Comparison of ENCODE assay signal across 8 cellular contexts in the genomic region with DNA sequence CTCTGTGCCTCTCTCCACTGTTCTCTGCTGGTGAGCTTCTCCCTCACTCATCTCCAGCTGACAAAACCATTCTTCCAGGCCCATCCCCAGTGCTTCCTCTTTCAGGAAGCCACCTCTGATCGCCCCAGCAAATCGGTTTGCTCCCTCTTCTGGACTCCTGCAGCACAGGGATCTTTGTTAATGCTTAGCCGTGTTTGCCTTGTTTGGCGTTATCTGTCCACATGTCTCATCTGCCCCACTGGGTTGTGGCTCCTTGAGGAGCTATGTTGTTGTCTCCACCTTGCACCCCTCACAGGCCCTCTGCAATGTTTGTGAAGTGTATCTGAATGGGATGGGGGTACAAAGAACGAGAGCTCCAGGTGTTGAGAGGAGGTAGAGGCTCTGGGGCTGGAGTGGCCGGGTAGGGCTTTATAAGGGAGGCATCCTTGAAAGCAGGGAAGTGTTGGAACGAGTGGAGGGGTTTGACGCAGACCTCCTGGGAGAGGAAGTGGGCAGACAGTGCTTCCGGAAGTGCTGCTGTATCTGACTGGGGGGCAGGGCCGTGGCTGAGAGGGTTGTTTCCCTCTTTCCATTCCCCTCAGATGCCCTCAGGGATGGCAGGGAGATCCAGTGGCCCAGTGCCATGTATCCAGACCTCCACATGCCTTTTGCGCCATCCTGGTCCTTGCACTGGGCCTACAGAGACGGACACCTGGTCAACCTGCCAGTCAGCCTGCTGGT.
A peak's percentile ranks its signal among the peaks of the same experiment; 100 is the strongest.
DNase-seq lines count a peak whose midpoint lies in the region; ATAC-seq and FAIRE-seq lines count a peak whose summit lies in the region.

No MANE protein-coding gene starts in this region.

- peak; percentile 90 for DNase-seq in KBM-7
- DNase-seq in activated CD8-positive, alpha-beta memory T cell treated with anti-CD3 and anti-CD28 coated beads, Interleukin-2, amount 50 U/mL, for 4 hours, result peak; percentile 38
- DNase-seq in globus pallidus (ENCODE audit: low spot score), result peak; percentile 46
- peak in 2 of 3 experiments; percentile 9 for DNase-seq in stimulated activated CD4-positive, alpha-beta T cell treated with anti-CD3 and anti-CD28 coated beads, TNF-alpha, amount 100 ng/mL, for 4 hours (ENCODE audit: low read depth in 3 of 3)
- no peak for DNase-seq in NCI-H526 treated with DMSO at 0.1 percent for 48 hours (lab: John Stamatoyannopoulos, UW)
- no peak for DNase-seq in cortex of kidney (lab: John Stamatoyannopoulos, UW)
- no peak for DNase-seq in RCC 7860 (ENCODE audit: low spot score)

- in situ Hi-C loops in KBM-7 (cut with MboI; ENCODE audit: low pct_unique_long_range_greater_than_20kb, low sequenced_read_pairs), result no loop called here

- FAIRE-seq in RCC 7860 (lab: Jason Lieb, UNC), result no peak

- ATAC-seq in HG02852 (IDR thresholded peaks at IDR 0.05; ENCODE audit: unreplicated experiment), result no peak

Comparison
In these comparisons a context has a peak if more than half of its experiments do, and no peak if none do; other contexts are left out.
1. DNase-seq: peak in KBM-7 (single experiment), activated CD8-positive, alpha-beta memory T cell treated with anti-CD3 and anti-CD28 coated beads, Interleukin-2, amount 50 U/mL, for 4 hours (single experiment), globus pallidus (single experiment) and stimulated activated CD4-positive, alpha-beta T cell treated with anti-CD3 and anti-CD28 coated beads, TNF-alpha, amount 100 ng/mL, for 4 hours (2 of 3); none in NCI-H526 treated with DMSO at 0.1 percent for 48 hours (single experiment), cortex of kidney (single experiment) and RCC 7860 (single experiment).